2 cellular contexts compared by ENCODE assay signal in the genomic region with DNA sequence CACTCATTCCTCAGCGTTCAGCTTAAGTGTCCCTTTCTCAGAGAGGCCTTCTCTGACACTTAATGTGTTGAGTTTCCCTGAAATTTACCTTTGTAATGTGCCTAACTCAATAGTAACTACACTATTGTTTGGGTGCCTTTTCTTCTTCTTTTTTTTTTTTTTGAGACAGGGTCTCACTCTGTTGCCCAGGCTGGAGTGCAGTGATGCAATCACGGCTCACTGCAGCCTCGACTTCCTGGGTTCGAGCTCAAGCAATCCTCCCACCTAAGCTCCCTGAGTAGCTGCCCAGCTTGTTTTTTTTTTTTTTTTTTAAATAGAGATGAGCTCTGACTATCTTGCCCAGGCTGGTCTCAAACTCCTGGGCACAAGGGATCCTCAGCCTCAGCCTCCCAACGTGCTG.
TF ChIP-seq lines count a peak whose summit lies in the region.

No MANE protein-coding gene starts in this region.

TF ChIP-seq in WTC11, 78 proteins besides CTCF, POLR2A, EP300 and RAD21:
- TF ChIP-seq ZNF121 (CRISPR knock-in tag; IDR thresholded peaks at IDR 0.05) (peak; percentile 78), KAT7 (CRISPR knock-in tag; IDR thresholded peaks at IDR 0.05; ENCODE audit: borderline replicate concordance) (no peak)
TF ChIP-seq in WTC11: peak in this region for 1.

TF ChIP-seq in H1, 55 proteins besides CTCF, POLR2A, EP300 and RAD21:
- TF ChIP-seq CHD1 (IDR thresholded peaks at IDR 0.05; ENCODE audit: low read depth, low read length) = no peak
- no peak for TF ChIP-seq SP1 (IDR thresholded peaks at IDR 0.05; ENCODE audit: low read depth, low read length)
- 0 out of 2 replicates have a peak, but pooled peaks have one; percentile 25 for TF ChIP-seq CEBPB (IDR thresholded peaks at IDR 0.05; ENCODE audit: low read depth, low read length)
